10 cellular contexts compared by ENCODE assay signal in genomic region chr7:18087687-18088078, GRCh38.
A peak's percentile ranks its signal among the peaks of the same experiment; 100 is the strongest.
DNase-seq lines count a peak whose midpoint lies in the region; ATAC-seq and TF ChIP-seq lines count a peak whose summit lies in the region.
"Had no signal": no experiment of that assay in that cellular context is flagged by ENCODE, and none has a peak within 500 bp of the region (broad histone marks: within the 10 kb centered on the region; RNA-seq: fewer than 3 reads in every experiment).

No MANE protein-coding gene starts in this region.

- no peak overlapping the region for H2BK5ac ChIP-seq in mesenchymal stem cell (ENCODE audit: low read depth, low read length, poor library complexity, severe bottlenecking)

- H3K27ac Mint-ChIP-seq in MCF 10A (ENCODE audit: low read depth, unreplicated experiment) (no peak overlapping the region), Caco-2 (ENCODE audit: unreplicated experiment) (no peak overlapping the region)

- H3K36me3 Mint-ChIP-seq in MCF 10A (ENCODE audit: insufficient read depth, unreplicated experiment) (no peaks in the 10 kb centered on the region), Caco-2 (ENCODE audit: insufficient read depth, unreplicated experiment) (no peaks in the 10 kb centered on the region)
- H3K36me3 Mint-ChIP-seq: CD4-positive, CD25-positive, alpha-beta regulatory T cell had no signal

- H2AK5ac ChIP-seq in mesenchymal stem cell (ENCODE audit: low read length, severe bottlenecking), result no peak overlapping the region

- H3K27me3 Mint-ChIP-seq in MCF 10A (ENCODE audit: insufficient read depth, unreplicated experiment), result no peaks in the 10 kb centered on the region
- H3K27me3 Mint-ChIP-seq in Caco-2 (ENCODE audit: insufficient read depth, unreplicated experiment), result peaks cover 21% of the 10 kb centered on the region

- in situ Hi-C loops in mammary epithelial cell (cut with MboI; ENCODE audit: low sequenced_read_pairs in 2 of 2), result no loop called here

- CTCF ChIA-PET in MCF 10A (lab: Yijun Ruan, JAX) (no interaction called here), mammary epithelial cell (lab: Charles Lee; ENCODE audit: low non-redundant PET) (no interaction called here), Caco-2 (lab: Charles Lee) (no interaction called here)

- intact Hi-C loops in MCF 10A (cut with micrococcal nuclease), result no loop called here
- intact Hi-C loops in mammary epithelial cell (cut with micrococcal nuclease), result no loop called here
- intact Hi-C loops in aorta (cut with DNase I), result loop anchor here (5.0 to 10.0 kb wide), 4 partner anchors 107 to 247 kb away; no protein-coding TSS in a partner anchor
- intact Hi-C loops in Caco-2 (cut with micrococcal nuclease; ENCODE audit: unreplicated experiment), result no loop called here

- no peaks in the 10 kb centered on the region for H4K20me1 ChIP-seq in mammary epithelial cell (ENCODE audit: insufficient read depth, low read length)

- H3K14ac ChIP-seq in mesenchymal stem cell (ENCODE audit: low read length in 2 of 2), result no peak overlapping the region

- H3K9ac ChIP-seq in mammary epithelial cell (ENCODE audit: insufficient read depth, low read length) (no peak overlapping the region), mesenchymal stem cell (ENCODE audit: low read length) (no peak overlapping the region)

- H3K9me3 Mint-ChIP-seq in MCF 10A (ENCODE audit: unreplicated experiment), result no peaks in the 10 kb centered on the region
- no peaks in the 10 kb centered on the region for H3K9me3 Mint-ChIP-seq in Caco-2 (ENCODE audit: unreplicated experiment)

- dilution Hi-C loops in mammary epithelial cell (cut with HindIII; ENCODE audit: low sequenced_read_pairs), result no loop called here

- WGBS in mammary epithelial cell (ENCODE audit: low coverage, missing lambda C conversion rate), result 83% methylated on average over 14 of the region's 14 CpGs
- WGBS in mesenchymal stem cell, result 14% methylated on average over 14 of the region's 14 CpGs
- WGBS in aorta, 2 donors, result 31 to 33% methylated on average over 14 of the region's 14 CpGs

- H3K18ac ChIP-seq in mesenchymal stem cell (ENCODE audit: low read depth in 1 of 2, low read length in 2 of 2), result peak overlapping the region in 1 of 2 experiments; percentile 1

- H3K9me3 ChIP-seq in mammary epithelial cell (replicated peaks; ENCODE audit: insufficient read depth, low read length) (no peaks in the 10 kb centered on the region), mesenchymal stem cell (ENCODE audit: control insufficient read depth, low read length) (peaks cover 5% of the 10 kb centered on the region), aorta (ENCODE audit: control insufficient read depth, low read length) (no peaks in the 10 kb centered on the region), Caco-2 (no peaks in the 10 kb centered on the region)

- no peak overlapping the region for H3K4ac ChIP-seq in mesenchymal stem cell (ENCODE audit: low read depth in 1 of 2, low read length in 2 of 2)

- H3K36me3 ChIP-seq in mammary epithelial cell (ENCODE audit: insufficient read depth, low read length) (no peaks in the 10 kb centered on the region), mesenchymal stem cell (ENCODE audit: control insufficient read depth in 1 of 2, insufficient read depth in 2 of 2, low read depth in 1 of 2, low read length in 2 of 2) (no peaks in the 10 kb centered on the region), aorta (ENCODE audit: control insufficient read depth in 1 of 2, insufficient read depth in 2 of 2, low read length in 1 of 2) (no peaks in the 10 kb centered on the region), Caco-2 (ENCODE audit: control insufficient read depth, insufficient read depth, low read length) (no peaks in the 10 kb centered on the region)

- H3K4me2 ChIP-seq in mammary epithelial cell (ENCODE audit: insufficient read depth, low read depth, low read length), result no peak overlapping the region
- no peak overlapping the region for H3K4me2 ChIP-seq in mesenchymal stem cell (ENCODE audit: low read length, poor library complexity, severe bottlenecking)

- H2AFZ ChIP-seq in mammary epithelial cell (ENCODE audit: low read depth, low read length) (no peak overlapping the region), mesenchymal stem cell (ENCODE audit: low read depth, low read length) (no peak overlapping the region)

- H2BK12ac ChIP-seq in mesenchymal stem cell (ENCODE audit: low read length in 2 of 2), result no peak overlapping the region

- H3K27ac ChIP-seq in mammary epithelial cell (ENCODE audit: insufficient read depth, low read depth, low read length) (no peak overlapping the region), mesenchymal stem cell (ENCODE audit: low read length, poor library complexity, severe bottlenecking) (no peak overlapping the region), aorta (ENCODE audit: low read depth in 1 of 2, low read length in 2 of 2) (peak overlapping the region in 1 of 2 donors; percentile 29)

- H3K4me3 Mint-ChIP-seq in MCF 10A (ENCODE audit: unreplicated experiment) (peak overlapping the region; percentile 77), Caco-2 (ENCODE audit: unreplicated experiment) (no peak overlapping the region)

- H3K4me1 Mint-ChIP-seq in MCF 10A (ENCODE audit: insufficient read depth, unreplicated experiment) (peaks cover 6% of the 10 kb centered on the region), Caco-2 (ENCODE audit: low read depth, unreplicated experiment) (no peaks in the 10 kb centered on the region)

- H3K4me3 ChIP-seq in mammary epithelial cell (replicated peaks in 1 of 3; ENCODE audit: insufficient read depth in 1 of 3, low read depth in 2 of 3, low read length in 3 of 3), result no peak overlapping the region
- peak overlapping the region in 1 of 2 experiments; percentile 83 for H3K4me3 ChIP-seq in mesenchymal stem cell (ENCODE audit: insufficient read depth in 1 of 2, low read depth in 1 of 2, low read length in 2 of 2)
- H3K4me3 ChIP-seq in aorta (ENCODE audit: low read length in 2 of 2), result peak overlapping the region; percentile 79 to 81
- no peak overlapping the region for H3K4me3 ChIP-seq in Caco-2 (ENCODE audit: low read depth, low read length)

- peaks cover 3% of the 10 kb centered on the region for H3K4me1 ChIP-seq in mammary epithelial cell (ENCODE audit: insufficient read depth, low read length)
- H3K4me1 ChIP-seq in mesenchymal stem cell (ENCODE audit: control insufficient read depth, insufficient read depth, low read depth, low read length), result peaks cover 12% of the 10 kb centered on the region
- no peaks in the 10 kb centered on the region for H3K4me1 ChIP-seq in aorta (ENCODE audit: control insufficient read depth in 1 of 2, insufficient read depth in 2 of 2, low read length in 2 of 2)
- no peaks in the 10 kb centered on the region for H3K4me1 ChIP-seq in Caco-2

- no peaks in the 10 kb centered on the region for H3K79me1 ChIP-seq in mesenchymal stem cell (replicated peaks; ENCODE audit: low read length, poor library complexity, severe bottlenecking)

- BruUV-seq in MCF 10A (replicated peaks; lab: Mats Ljungman, UMichigan) (no TSS peak), mammary epithelial cell (replicated peaks; lab: Mats Ljungman, UMichigan) (no TSS peak), Caco-2 (replicated peaks; lab: Mats Ljungman, UMichigan) (no TSS peak)

- H4K8ac ChIP-seq in mesenchymal stem cell (ENCODE audit: low read length), result no peak overlapping the region

- H2BK15ac ChIP-seq in mesenchymal stem cell (ENCODE audit: low read depth, poor library complexity, severe bottlenecking), result no peak overlapping the region

- H3K79me2 ChIP-seq in mammary epithelial cell (ENCODE audit: insufficient read depth, low read length), result no peaks in the 10 kb centered on the region

- H3K27me3 ChIP-seq in mammary epithelial cell (ENCODE audit: insufficient read depth, low read length), result peaks cover 12% of the 10 kb centered on the region
- H3K27me3 ChIP-seq in mesenchymal stem cell (ENCODE audit: control insufficient read depth in 1 of 2, insufficient read depth in 1 of 2, low read length in 2 of 2), result peaks cover 15 to 17% of the 10 kb centered on the region in 2 experiments
- no peaks in the 10 kb centered on the region for H3K27me3 ChIP-seq in aorta (ENCODE audit: control insufficient read depth in 1 of 2, insufficient read depth in 2 of 2, low read length in 1 of 2)
- peaks cover 6% of the 10 kb centered on the region; the same call in 1 of the 2 replicates for H3K27me3 ChIP-seq in Caco-2 (replicated peaks; ENCODE audit: control insufficient read depth, insufficient read depth, low read length)

- no peak overlapping the region for H4K91ac ChIP-seq in mesenchymal stem cell (ENCODE audit: low read length)

- POLR2A ChIA-PET in MCF 10A (lab: Yijun Ruan, JAX) (no interaction called here), Caco-2 (lab: Charles Lee) (no interaction called here)

- no peak overlapping the region for H2BK120ac ChIP-seq in mesenchymal stem cell (ENCODE audit: low read depth, low read length)

- ATAC-seq in aorta (ENCODE audit: low FRiP score), result peak; percentile 16
- ATAC-seq in GM18907 (IDR thresholded peaks at IDR 0.05; ENCODE audit: unreplicated experiment), result no peak

- no peak overlapping the region for H3K23ac ChIP-seq in mesenchymal stem cell (ENCODE audit: low read length in 2 of 2)

- TF ChIP-seq CTCF in MCF 10A (IDR thresholded peaks at IDR 0.05; ENCODE audit: unreplicated experiment), result no peak
- no peak for TF ChIP-seq CTCF in mammary epithelial cell (conservative IDR thresholded peaks at IDR 0.05 in 1 of 2, IDR thresholded peaks at IDR 0.05 in 1 of 2; ENCODE audit: extremely low read depth in 1 of 2, insufficient read depth in 1 of 2, low read depth in 1 of 2, low read length in 2 of 2)
- no peak for TF ChIP-seq CTCF in Caco-2 (IDR thresholded peaks at IDR 0.05; ENCODE audit: insufficient read depth in 1 of 2, low read depth in 1 of 2, low read length in 1 of 2, severe bottlenecking in 1 of 2, unreplicated experiment in 1 of 2)

- DNase-seq in MCF 10A (ENCODE audit: unreplicated experiment), result no peak
- no peak for DNase-seq in mammary epithelial cell
- peak; percentile 72 for DNase-seq in cerebellar cortex (ENCODE audit: low spot score)
- peak; percentile 20 for DNase-seq in mesenchymal stem cell
- DNase-seq in aorta, result no peak
- DNase-seq in Caco-2, result no peak
- no peak for DNase-seq in hippocampal formation (lab: John Stamatoyannopoulos, UW)
- DNase-seq: CD4-positive, CD25-positive, alpha-beta regulatory T cell; effector memory CD4-positive, alpha-beta T cell had no signal

Comparison
In these comparisons a context has a peak if more than half of its experiments do, and no peak if none do; other contexts are left out.
1. DNase-seq: peak in cerebellar cortex (single experiment) and mesenchymal stem cell (single experiment); none in MCF 10A (single experiment), mammary epithelial cell (single experiment), aorta (0 of 2), Caco-2 (0 of 2) and hippocampal formation (0 of 2).
2. H3K4me3 ChIP-seq: peak in aorta (2 of 2); none in mammary epithelial cell (0 of 3) and Caco-2 (single experiment).
3. intact Hi-C loops: an anchor here in aorta (5.0 to 10.0 kb wide); none called in MCF 10A, mammary epithelial cell and Caco-2.